10 cellular contexts compared by ENCODE assay signal in the genomic region with DNA sequence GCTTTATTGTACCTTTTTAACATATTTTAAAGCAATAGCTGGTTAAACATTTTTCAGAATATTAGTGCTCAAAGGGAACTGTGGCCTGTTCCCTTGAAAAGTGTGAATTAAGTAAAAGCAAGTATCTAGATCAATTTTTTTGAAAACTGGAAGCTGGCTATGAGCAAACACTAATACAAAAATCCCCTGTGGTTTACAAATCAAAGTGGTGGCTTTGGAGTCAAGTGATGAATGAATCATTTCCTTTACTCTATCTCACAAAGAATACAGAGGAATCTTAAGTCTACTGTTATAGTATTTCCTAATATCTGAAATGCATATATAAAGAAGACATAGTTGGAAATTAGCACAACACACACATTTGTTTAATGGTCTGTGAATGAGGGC.
DNase-seq lines count a peak whose midpoint lies in the region; ATAC-seq and TF ChIP-seq lines count a peak whose summit lies in the region.
"Had no signal": no experiment of that assay in that cellular context is flagged by ENCODE, and none has a peak within 500 bp of the region (broad histone marks: within the 10 kb centered on the region; RNA-seq: fewer than 3 reads in every experiment).

No MANE protein-coding gene starts in this region.

- no peak overlapping the region for H2BK12ac ChIP-seq in neuronal stem cell (ENCODE audit: low read length)

- H3K27ac ChIP-seq in neuronal stem cell (replicated peaks; ENCODE audit: low read length) = no peak overlapping the region
- H3K27ac ChIP-seq in prostate gland = no peak overlapping the region
- H3K27ac ChIP-seq: testis had no signal

- H3K4ac ChIP-seq in neuronal stem cell (ENCODE audit: low read length) = no peak overlapping the region

- H3K27me3 ChIP-seq in neuronal stem cell (ENCODE audit: control insufficient read depth in 3 of 3, insufficient read depth in 3 of 3, low read depth in 1 of 3, low read length in 3 of 3) (no peaks in the 10 kb centered on the region), prostate gland (replicated peaks; ENCODE audit: insufficient read depth) (no peaks in the 10 kb centered on the region)
- H3K27me3 ChIP-seq: testis had no signal

- H4K91ac ChIP-seq in neuronal stem cell (ENCODE audit: low read depth, low read length, poor library complexity) = no peak overlapping the region

- H2BK5ac ChIP-seq in neuronal stem cell (ENCODE audit: low read length) = no peak overlapping the region

- no peak for TF ChIP-seq CTCF in prostate gland (IDR thresholded peaks at IDR 0.05)

- peak; percentile 58 for DNase-seq in HPDE6-E6E7 (ENCODE audit: extremely low spot score)
- peak; percentile 85 for DNase-seq in foreskin melanocyte
- DNase-seq in SHP77 (lab: John Stamatoyannopoulos, UW) = no peak
- DNase-seq in NCI-H510A (lab: John Stamatoyannopoulos, UW) = no peak
- DNase-seq in neuronal stem cell (ENCODE audit: low spot score) = no peak
- no peak for DNase-seq in prostate gland (ENCODE audit: low spot score)
- DNase-seq: NCI-H446 treated with DMSO at 0.1 percent for 48 hours, testis had no signal

- no peak overlapping the region for H2BK120ac ChIP-seq in neuronal stem cell (ENCODE audit: low read depth, low read length)

- no peak overlapping the region for H2AK5ac ChIP-seq in neuronal stem cell (ENCODE audit: low read depth, low read length)

- no peak overlapping the region for H3K9ac ChIP-seq in neuronal stem cell (ENCODE audit: low read depth, low read length, poor library complexity)

- no peak for TF ChIP-seq POLR2A in prostate gland (IDR thresholded peaks at IDR 0.05)

- no peak overlapping the region for H3K18ac ChIP-seq in neuronal stem cell (ENCODE audit: low read length)

- H2BK15ac ChIP-seq in neuronal stem cell (ENCODE audit: low read length) = no peak overlapping the region

- no peak overlapping the region for H3K4me2 ChIP-seq in neuronal stem cell (ENCODE audit: insufficient read depth, low read length, poor library complexity, severe bottlenecking)

- H3K79me1 ChIP-seq in neuronal stem cell (ENCODE audit: low read depth, low read length) = no peaks in the 10 kb centered on the region

- H3K4me3 ChIP-seq in neuronal stem cell (ENCODE audit: low read length in 2 of 2) (no peak overlapping the region), prostate gland (no peak overlapping the region)
- H3K4me3 ChIP-seq: testis had no signal

- peak; percentile 95 for ATAC-seq in GM18907 (IDR thresholded peaks at IDR 0.05; ENCODE audit: unreplicated experiment)
- ATAC-seq in HG02610 (IDR thresholded peaks at IDR 0.05; ENCODE audit: unreplicated experiment) = peak; percentile 96

- no peak overlapping the region for H4K8ac ChIP-seq in neuronal stem cell (ENCODE audit: low read depth, low read length)

- intact Hi-C loops in prostate gland (cut with DNase I) = no loop called here

- no peak overlapping the region for H3K14ac ChIP-seq in neuronal stem cell (ENCODE audit: low read length)

- no peak overlapping the region for H3K23ac ChIP-seq in neuronal stem cell (ENCODE audit: low read depth, low read length, poor library complexity)

- H2AFZ ChIP-seq in neuronal stem cell (ENCODE audit: low read length) = no peak overlapping the region

- no peaks in the 10 kb centered on the region for H3K4me1 ChIP-seq in neuronal stem cell (ENCODE audit: control insufficient read depth in 2 of 2, insufficient read depth in 1 of 2, low read depth in 1 of 2, low read length in 2 of 2)
- H3K4me1 ChIP-seq in prostate gland (replicated peaks) = no peaks in the 10 kb centered on the region
- H3K4me1 ChIP-seq: testis had no signal

- H3K9me3 ChIP-seq in neuronal stem cell (replicated peaks in 1 of 2; ENCODE audit: control insufficient read depth in 2 of 2, insufficient read depth in 1 of 2, low read depth in 1 of 2, low read length in 2 of 2) (peaks cover 2 to 10% of the 10 kb centered on the region in 2 donors), prostate gland (no peaks in the 10 kb centered on the region)
- H3K9me3 ChIP-seq: testis had no signal

- H3K36me3 ChIP-seq in neuronal stem cell (replicated peaks in 1 of 2; ENCODE audit: control insufficient read depth in 2 of 2, insufficient read depth in 2 of 2, low read length in 2 of 2) = no peaks in the 10 kb centered on the region
- H3K36me3 ChIP-seq in prostate gland = no peaks in the 10 kb centered on the region

Comparison
In these comparisons a context has a peak if more than half of its experiments do, and no peak if none do; other contexts are left out.
1. DNase-seq: peak in HPDE6-E6E7 (single experiment) and foreskin melanocyte (single experiment); none in SHP77 (0 of 2), NCI-H510A (single experiment), neuronal stem cell (single experiment) and prostate gland (single experiment).